ENCODE assay signal across 7 cellular contexts in genomic region chr4:35423104-35423503, GRCh38.
"Had no signal": no experiment of that assay in that cellular context is flagged by ENCODE, and none has a peak within 500 bp of the region (broad histone marks: within the 10 kb centered on the region; RNA-seq: fewer than 3 reads in every experiment).

No MANE protein-coding gene starts in this region.

- DNase-seq: GM23248, GOT3, H9, HCEC 1CT, KG1 had no signal

- H3K4me3 ChIP-seq: GM23248 had no signal

- FAIRE-seq: H54 had no signal

- H3K9ac ChIP-seq: GM23248 had no signal

- H3K27ac ChIP-seq: GM23248, HL-60 had no signal

- H2AFZ ChIP-seq: GM23248 had no signal
